ENCODE assay signal across 9 cellular contexts in genomic region chr7:143345428-143345900, GRCh38. TPM values are rescaled to one million over a fixed set of nuclear protein-coding genes. Genes with fewer than 3 reads are reported as not detected.
DNase-seq lines count a peak whose midpoint lies in the region; ATAC-seq and TF ChIP-seq lines count a peak whose summit lies in the region.
"Had no signal": no experiment of that assay in that cellular context is flagged by ENCODE, and none has a peak within 500 bp of the region (broad histone marks: within the 10 kb centered on the region; RNA-seq: fewer than 3 reads in every experiment).

No MANE protein-coding gene starts in this region.

- H3K9me3 ChIP-seq in upper lobe of right lung: no peaks in the 10 kb centered on the region

- peak overlapping the region; percentile 46 for H3K4me3 Mint-ChIP-seq in osteocyte (ENCODE audit: unreplicated experiment)

- H3K27me3 ChIP-seq in upper lobe of right lung: peaks cover 8% of the 10 kb centered on the region

- no peak overlapping the region for H3K27ac ChIP-seq in upper lobe of right lung

- H3K4me3 ChIP-seq in AG09309 (ENCODE audit: control insufficient read depth, low read depth, low read length): no peak overlapping the region
- no peak overlapping the region for H3K4me3 ChIP-seq in fibroblast of mammary gland (ENCODE audit: control insufficient read depth, low read depth, low read length)
- H3K4me3 ChIP-seq in upper lobe of right lung: peak overlapping the region; percentile 21

- no peaks in the 10 kb centered on the region for H3K36me3 Mint-ChIP-seq in osteocyte (ENCODE audit: unreplicated experiment)

- intact Hi-C loops in upper lobe of right lung (cut with DNase I): no loop called here

- H3K27ac Mint-ChIP-seq in osteocyte (ENCODE audit: unreplicated experiment): no peak overlapping the region

- no peak for DNase-seq in AG09309 (ENCODE audit: low read depth)
- no peak for DNase-seq in GM20000 (ENCODE audit: low spot score)
- peak; percentile 1 for DNase-seq in NCI-H2171 (lab: John Stamatoyannopoulos, UW)
- peak; percentile 44 for DNase-seq in activated T-cell treated with anti-CD3 and anti-CD28 coated beads for 4 hours
- peak; percentile 33 for DNase-seq in fibroblast of mammary gland (ENCODE audit: low read depth)
- DNase-seq in osteocyte (ENCODE audit: extremely low spot score, unreplicated experiment): no peak
- peak; percentile 76 for DNase-seq in upper lobe of right lung
- no peak for DNase-seq in SIG-M5 treated with dmso at 0.1 percent for 504 hours (lab: John Stamatoyannopoulos, UW; ENCODE audit: unreplicated experiment)

- no peaks in the 10 kb centered on the region for H3K36me3 ChIP-seq in upper lobe of right lung

- ATAC-seq in upper lobe of right lung: peak; percentile 94

- peaks cover 57% of the 10 kb centered on the region for H3K27me3 Mint-ChIP-seq in osteocyte (ENCODE audit: unreplicated experiment)

- H3K9me3 Mint-ChIP-seq in osteocyte (ENCODE audit: unreplicated experiment): no peaks in the 10 kb centered on the region

- H3K4me1 ChIP-seq in upper lobe of right lung: no peaks in the 10 kb centered on the region

- H3K4me1 Mint-ChIP-seq in osteocyte (ENCODE audit: unreplicated experiment): peaks cover 7% of the 10 kb centered on the region

- TF ChIP-seq CTCF in AG09309 (IDR thresholded peaks at IDR 0.05; ENCODE audit: control insufficient read depth, insufficient read depth, low read depth, low read length, missing control alignments) (peak; percentile 38), GM20000 (IDR thresholded peaks at IDR 0.05; ENCODE audit: extremely low read depth, missing control alignments) (peak; percentile 47), fibroblast of mammary gland (conservative IDR thresholded peaks at IDR 0.05; ENCODE audit: control insufficient read depth, insufficient read depth, low read depth, low read length) (peak; percentile 39), osteocyte (IDR thresholded peaks at IDR 0.05) (peak; percentile 46), upper lobe of right lung (IDR thresholded peaks at IDR 0.05) (peak; percentile 52)

RNA-seq across cellular contexts. Expression of gene FAM131B, which starts 17.0 kb away (rescaled TPM):
- 17.0 and 18.4 TPM in 2 replicates for total RNA-seq in osteocyte
- total RNA-seq in upper lobe of right lung: 0.90 TPM

RNA-seq across cellular contexts. Expression of gene CLCN1, which starts 29.6 kb away (rescaled TPM):
- total RNA-seq in osteocyte (not detected in 2 replicates), upper lobe of right lung (not detected)
- total RNA-seq: lower leg skin had no signal

RNA-seq across cellular contexts. Expression of gene ZYX, which starts 35.7 kb away (rescaled TPM):
- 370 and 412 TPM in 2 replicates for total RNA-seq in osteocyte
- total RNA-seq in upper lobe of right lung: 263 TPM

RNA-seq across cellular contexts. Expression of gene CASP2, which starts 57.3 kb away (rescaled TPM):
- 47.5 and 51.4 TPM in 2 replicates for total RNA-seq in osteocyte
- total RNA-seq in upper lobe of right lung: 26.7 TPM

Comparison
In these comparisons a context has a peak if more than half of its experiments do, and no peak if none do; other contexts are left out.
1. DNase-seq: peak in NCI-H2171 (single experiment), activated T-cell treated with anti-CD3 and anti-CD28 coated beads for 4 hours (single experiment), fibroblast of mammary gland (single experiment) and upper lobe of right lung (single experiment); none in AG09309 (single experiment), GM20000 (single experiment), osteocyte (single experiment) and SIG-M5 treated with dmso at 0.1 percent for 504 hours (single experiment).
2. Peak in every context shown above with its lines, with median percentiles within 50 percentile points of each other: CTCF ChIP-seq.